In genomic region chr22:50318356-50318697, GRCh38 we compare ENCODE assay signal across 17 cellular contexts.
"Had no signal": no experiment of that assay in that cellular context is flagged by ENCODE, and none has a peak within 500 bp of the region (broad histone marks: within the 10 kb centered on the region; RNA-seq: fewer than 3 reads in every experiment).

No MANE protein-coding gene starts in this region.

- H3K9me3 Mint-ChIP-seq: activated CD8-positive, alpha-beta T cell treated with anti-CD3 and anti-CD28 coated beads for 36 hours; activated naive CD8-positive, alpha-beta T cell treated with anti-CD3 and anti-CD28 coated beads for 36 hours; activated T-cell treated with anti-CD3 and anti-CD28 coated beads, Interleukin-2, amount 50 U/mL, for 72 hours; endodermal cell had no signal

- H3K4me3 Mint-ChIP-seq: activated CD4-positive, alpha-beta T cell treated with anti-CD3 and anti-CD28 coated beads for 36 hours; activated CD8-positive, alpha-beta T cell treated with anti-CD3 and anti-CD28 coated beads for 36 hours; activated naive CD8-positive, alpha-beta T cell treated with anti-CD3 and anti-CD28 coated beads for 36 hours; activated T-cell treated with anti-CD3 and anti-CD28 coated beads, Interleukin-2, amount 50 U/mL, for 72 hours; endodermal cell had no signal

- H3K27me3 Mint-ChIP-seq: activated CD4-positive, alpha-beta T cell treated with anti-CD3 and anti-CD28 coated beads for 36 hours; activated CD8-positive, alpha-beta T cell treated with anti-CD3 and anti-CD28 coated beads for 36 hours; activated naive CD8-positive, alpha-beta T cell treated with anti-CD3 and anti-CD28 coated beads for 36 hours had no signal

- DNase-seq: activated CD4-positive, alpha-beta T cell treated with anti-CD3 and anti-CD28 coated beads for 36 hours; activated CD8-positive, alpha-beta memory T cell treated with anti-CD3 and anti-CD28 coated beads, Interleukin-2, amount 50 U/mL, for 4 hours; activated CD8-positive, alpha-beta T cell treated with anti-CD3 and anti-CD28 coated beads for 36 hours; activated gamma-delta T cell treated with Interleukin-2 at 50 U/mL for 16 hours; activated naive CD8-positive, alpha-beta T cell treated with anti-CD3 and anti-CD28 coated beads for 36 hours; activated T-cell treated with anti-CD3 and anti-CD28 coated beads, Interleukin-2, amount 50 U/mL, for 72 hours; aorta; endodermal cell; erythroblast; kidney glomerular epithelial cell; ovary; stimulated activated CD4-positive, alpha-beta T cell treated with anti-CD3 and anti-CD28 coated beads, Interleukin-12 subunit alpha, Interleukin-12 subunit beta, amount 100 ng/mL, for 4 hours; stimulated activated naive CD4-positive, alpha-beta T cell; substantia nigra; transverse colon; WERI-Rb-1 had no signal

- H3K4me3 ChIP-seq: hepatocyte, ovary, transverse colon had no signal

- H3K36me3 Mint-ChIP-seq: activated naive CD8-positive, alpha-beta T cell treated with anti-CD3 and anti-CD28 coated beads for 36 hours had no signal

- H3K27ac Mint-ChIP-seq: activated CD4-positive, alpha-beta T cell treated with anti-CD3 and anti-CD28 coated beads for 36 hours; activated CD8-positive, alpha-beta T cell treated with anti-CD3 and anti-CD28 coated beads for 36 hours; activated naive CD8-positive, alpha-beta T cell treated with anti-CD3 and anti-CD28 coated beads for 36 hours; activated T-cell treated with anti-CD3 and anti-CD28 coated beads, Interleukin-2, amount 50 U/mL, for 72 hours; endodermal cell had no signal

- ATAC-seq: activated CD4-positive, alpha-beta T cell treated with anti-CD3 and anti-CD28 coated beads for 36 hours; activated CD8-positive, alpha-beta T cell treated with anti-CD3 and anti-CD28 coated beads for 36 hours; activated T-cell treated with anti-CD3 and anti-CD28 coated beads, Interleukin-2, amount 50 U/mL, for 72 hours had no signal
